Comparison of ENCODE assay signal across 1 cellular context in genomic region chr17:49217651-49218413, GRCh38.
TF ChIP-seq lines count a peak whose summit lies in the region.

No MANE protein-coding gene starts in this region.

TF ChIP-seq in GM12878, 131 proteins besides CTCF, POLR2A, EP300 and RAD21 (continues in another document):
- TF ChIP-seq USF2 (IDR thresholded peaks at IDR 0.05; ENCODE audit: borderline replicate concordance, low read depth, low read length) (no peak), PBX3 (IDR thresholded peaks at IDR 0.05; ENCODE audit: insufficient replicate concordance, low read depth, low read length) (no peak), NRF1 (conservative IDR thresholded peaks at IDR 0.05; ENCODE audit: low read depth, low read length) (no peak), IKZF1 (conservative IDR thresholded peaks at IDR 0.05) (peak; percentile 89), HSF1 (IDR thresholded peaks at IDR 0.05; ENCODE audit: low read depth, low read length) (no peak), IKZF2 (IDR thresholded peaks at IDR 0.05) (peak; percentile 89 to 91), RB1 (IDR thresholded peaks at IDR 0.05; ENCODE audit: borderline replicate concordance) (peak; percentile 47; the same call in 1 of the 2 replicates), SMAD5 (IDR thresholded peaks at IDR 0.05; ENCODE audit: low read depth) (no peak), MYC (IDR thresholded peaks at IDR 0.05; ENCODE audit: insufficient read depth, insufficient read length, insufficient replicate concordance, low read length, severe bottlenecking) (peak; percentile 32), GABPA (IDR thresholded peaks at IDR 0.05; ENCODE audit: low read depth) (no peak), BACH1 (IDR thresholded peaks at IDR 0.05; ENCODE audit: borderline replicate concordance) (peak; percentile 57; the same call in 1 of the 2 replicates), NR2F1 (conservative IDR thresholded peaks at IDR 0.05) (peak; percentile 95), PKNOX1 (IDR thresholded peaks at IDR 0.05) (peak; percentile 4; the same call in 1 of the 2 replicates), NFIC (IDR thresholded peaks at IDR 0.05; ENCODE audit: low read depth, low read length) (peak; percentile 35; the same call in 1 of the 2 replicates), JUNB (IDR thresholded peaks at IDR 0.05) (0 out of 2 replicates have a peak, but pooled peaks have one; percentile 6), SMAD1 (IDR thresholded peaks at IDR 0.05; ENCODE audit: low read depth, partially characterized antibody) (peak; percentile 80), TARDBP (IDR thresholded peaks at IDR 0.05; ENCODE audit: borderline replicate concordance) (peak; percentile 80; the same call in 1 of the 2 replicates), PRDM15 (CRISPR knock-in tag; IDR thresholded peaks at IDR 0.05) (no peak), MYB (IDR thresholded peaks at IDR 0.05; ENCODE audit: borderline replicate concordance, low read depth, low read length) (no peak), ZBTB40 (IDR thresholded peaks at IDR 0.05; ENCODE audit: borderline replicate concordance) (no peak), CBX5 (IDR thresholded peaks at IDR 0.05; ENCODE audit: low read depth) (0 out of 2 replicates have a peak, but pooled peaks have one; percentile 16), NR2C1 (IDR thresholded peaks at IDR 0.05) (0 out of 2 replicates have a peak, but pooled peaks have one; percentile 24), EED (IDR thresholded peaks at IDR 0.05; ENCODE audit: low read depth) (peak; percentile 90), BCL3 (IDR thresholded peaks at IDR 0.05; ENCODE audit: borderline replicate concordance, insufficient read depth, low read depth, low read length, poor library complexity, severe bottlenecking) (peak; percentile 100), TCF12 (IDR thresholded peaks at IDR 0.05; ENCODE audit: low read depth, low read length) (peak; percentile 97), ATF7 (IDR thresholded peaks at IDR 0.05; ENCODE audit: low read depth) (peak; percentile 80), BHLHE40 (IDR thresholded peaks at IDR 0.05; ENCODE audit: borderline replicate concordance in 1 of 2, low read depth in 2 of 2, low read length in 1 of 2) (peak; percentile 74 to 77), SMC3 (IDR thresholded peaks at IDR 0.05; ENCODE audit: borderline replicate concordance, low read length) (peak; percentile 27; the same call in 1 of the 2 replicates), E2F4 (IDR thresholded peaks at IDR 0.05; ENCODE audit: low read depth, low read length) (no peak), MAX (IDR thresholded peaks at IDR 0.05; ENCODE audit: low read depth, low read length) (peak; percentile 78; the same call in 1 of the 2 replicates), CHD1 (IDR thresholded peaks at IDR 0.05; ENCODE audit: low read depth, low read length) (no peak), ZNF687 (IDR thresholded peaks at IDR 0.05) (peak; percentile 97), SRF (IDR thresholded peaks at IDR 0.05; ENCODE audit: low read depth in 2 of 2, low read length in 2 of 2) (no peak), BCL11A (IDR thresholded peaks at IDR 0.05; ENCODE audit: low read depth, low read length) (peak; percentile 74; the same call in 1 of the 2 replicates), ZBED1 (IDR thresholded peaks at IDR 0.05; ENCODE audit: borderline replicate concordance) (peak; percentile 91; the same call in 1 of the 2 replicates), BMI1 (IDR thresholded peaks at IDR 0.05; ENCODE audit: borderline replicate concordance) (no peak), RBBP5 (conservative IDR thresholded peaks at IDR 0.05) (no peak), NFYA (IDR thresholded peaks at IDR 0.05; ENCODE audit: borderline replicate concordance, low read depth, low read length) (no peak), SMARCA5 (IDR thresholded peaks at IDR 0.05) (0 out of 2 replicates have a peak, but pooled peaks have one; percentile 11), TCF7 (IDR thresholded peaks at IDR 0.05; ENCODE audit: borderline replicate concordance) (no peak), DPF2 (IDR thresholded peaks at IDR 0.05) (peak; percentile 79), ZNF384 (IDR thresholded peaks at IDR 0.05; ENCODE audit: borderline replicate concordance, low read depth, low read length) (peak; percentile 54; the same call in 1 of the 2 replicates)
